ENCODE assay signal across 21 cellular contexts in the genomic region with DNA sequence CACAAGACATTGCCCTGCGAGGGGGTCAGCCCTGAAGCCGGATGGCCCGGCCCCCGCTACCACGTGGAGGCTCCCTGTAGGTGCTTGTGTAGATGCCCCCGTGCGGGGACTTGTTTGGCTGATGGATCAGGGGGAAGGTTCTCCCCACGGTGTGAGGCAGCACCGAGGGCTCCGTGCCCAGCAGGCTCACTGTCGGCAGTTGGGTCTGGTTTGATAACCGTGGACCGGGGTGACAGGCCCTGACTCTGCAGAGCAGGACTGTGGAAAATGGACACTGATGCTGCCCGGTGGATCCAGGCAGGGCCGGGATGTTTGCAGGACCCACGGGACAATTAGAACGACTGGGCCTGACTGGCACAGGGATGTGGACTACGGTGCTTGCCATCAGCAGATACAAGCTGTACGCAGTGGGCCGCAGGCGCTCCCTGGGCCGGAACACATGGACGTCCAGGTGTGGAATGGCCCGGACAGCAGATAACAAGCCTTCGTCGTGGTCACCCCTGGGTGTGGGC. TPM values are rescaled to one million over a fixed set of nuclear protein-coding genes. Genes with fewer than 3 reads are reported as not detected.
DNase-seq lines count a peak whose midpoint lies in the region; ATAC-seq and TF ChIP-seq lines count a peak whose summit lies in the region.
"Had no signal": no experiment of that assay in that cellular context is flagged by ENCODE, and none has a peak within 500 bp of the region (broad histone marks: within the 10 kb centered on the region; RNA-seq: fewer than 3 reads in every experiment).

No MANE protein-coding gene starts in this region.

- H3K36me3 ChIP-seq in heart left ventricle (no peaks in the 10 kb centered on the region), mucosa of stomach (ENCODE audit: control insufficient read depth, insufficient read depth, low read length) (no peaks in the 10 kb centered on the region), upper lobe of right lung (no peaks in the 10 kb centered on the region), transverse colon (no peaks in the 10 kb centered on the region)

- ATAC-seq in heart left ventricle (peak; percentile 33 to 42 (median 36)), upper lobe of right lung (peak; percentile 21), GM18498 (IDR thresholded peaks at IDR 0.05; ENCODE audit: unreplicated experiment) (no peak), GM21447 (IDR thresholded peaks at IDR 0.05; ENCODE audit: unreplicated experiment) (no peak)
- ATAC-seq: activated naive CD4-positive, alpha-beta T cell treated with anti-CD3 and anti-CD28 coated beads, Interleukin-2, amount 50 U/mL, for 72 hours had no signal

- TF ChIP-seq CTCF in heart left ventricle (IDR thresholded peaks at IDR 0.05) (no peak), upper lobe of right lung (IDR thresholded peaks at IDR 0.05) (no peak), transverse colon (IDR thresholded peaks at IDR 0.05) (no peak)

- H3K9me3 ChIP-seq in heart left ventricle (no peaks in the 10 kb centered on the region), mucosa of stomach (ENCODE audit: control insufficient read depth, low read length) (no peaks in the 10 kb centered on the region), upper lobe of right lung (no peaks in the 10 kb centered on the region), transverse colon (no peaks in the 10 kb centered on the region)
- H3K9me3 ChIP-seq: testis had no signal

- H3K27ac ChIP-seq in heart left ventricle (peak overlapping the region; percentile 62 to 97 (median 89)), upper lobe of right lung (peak overlapping the region; percentile 42), transverse colon (peak overlapping the region in 2 of 4 donors; percentile 18 to 50)
- H3K27ac ChIP-seq: RWPE1 had no signal

- DNase-seq in activated effector memory CD4-positive, alpha-beta T cell treated with anti-CD3 and anti-CD28 coated beads, Interleukin-2, amount 50 U/mL, for 16 hours = peak; percentile 57
- no peak for DNase-seq in activated effector memory CD4-positive, alpha-beta T cell treated with Interleukin-2 at 50 U/mL for 16 hours
- DNase-seq in heart left ventricle = peak in 4 of 5 donors; percentile 54 to 79 (median 72)
- peak; percentile 56 for DNase-seq in upper lobe of right lung
- no peak for DNase-seq in transverse colon
- DNase-seq: activated CD4-positive, alpha-beta T cell treated with anti-CD3 and anti-CD28 coated beads, Interleukin-2, amount 10 ng/mL, durations not matched to agents 7 days and 5 days; CD4-positive, CD25-positive, alpha-beta regulatory T cell; KBM-7; MV-4-11 had no signal

- in situ Hi-C loops in transverse colon (cut with MboI; ENCODE audit: low pct_ligation_motif_present in 1 of 4, low pct_unique_long_range_greater_than_20kb in 1 of 4, low sequenced_read_pairs in 3 of 4) = no loop called here

- 53 to 58% (median 54%) methylated on average over 25 to 26 of the region's 26 CpGs for WGBS in heart left ventricle, 4 donors
- 54 to 73% methylated on average over 9 to 26 of the region's 26 CpGs for WGBS in transverse colon (ENCODE audit: low coverage in 1 of 2), 2 donors

- peak overlapping the region in 2 of 12 donors; percentile 2 to 8 for H3K4me3 ChIP-seq in heart left ventricle
- H3K4me3 ChIP-seq in mucosa of stomach (ENCODE audit: low read length) = no peak overlapping the region
- H3K4me3 ChIP-seq in upper lobe of right lung = no peak overlapping the region
- no peak overlapping the region for H3K4me3 ChIP-seq in transverse colon
- H3K4me3 ChIP-seq: testis had no signal

- intact Hi-C loops in heart left ventricle (cut with DNase I) = loop anchor here in 4 of 10 donors (5.0 kb wide), 2 partner anchors 48 to 53 kb away; no protein-coding TSS in a partner anchor
- intact Hi-C loops in upper lobe of right lung (cut with DNase I) = no loop called here
- intact Hi-C loops in transverse colon (cut with DNase I; ENCODE audit: low total_unique reads) = no loop called here

- peak overlapping the region; percentile 47 for H3K9ac ChIP-seq in mucosa of stomach (ENCODE audit: low read length)

- H3K4me1 ChIP-seq in heart left ventricle (peaks cover 0 to 90% (median 37%) of the 10 kb centered on the region in 12 donors), mucosa of stomach (ENCODE audit: control insufficient read depth, insufficient read depth, low read length) (peaks cover 71% of the 10 kb centered on the region), upper lobe of right lung (peaks cover 2% of the 10 kb centered on the region), transverse colon (peaks cover 0 to 40% (median 34%) of the 10 kb centered on the region in 4 donors)

- no peak for TF ChIP-seq EP300 in transverse colon (IDR thresholded peaks at IDR 0.05; ENCODE audit: low read depth)

- H3K27me3 ChIP-seq in heart left ventricle (no peaks in the 10 kb centered on the region), mucosa of stomach (ENCODE audit: control insufficient read depth, insufficient read depth, low read length) (peaks cover 11% of the 10 kb centered on the region), upper lobe of right lung (no peaks in the 10 kb centered on the region), transverse colon (no peaks in the 10 kb centered on the region)
- H3K27me3 ChIP-seq: testis had no signal

- TF ChIP-seq POLR2A in heart left ventricle (IDR thresholded peaks at IDR 0.05) = no peak
- no peak for TF ChIP-seq POLR2A in transverse colon (IDR thresholded peaks at IDR 0.05)

RNA-seq across cellular contexts. Expression of a gene that starts 19.0 kb away (rescaled TPM):
- total RNA-seq in heart left ventricle (10 to 100 TPM; 18.6 to 42.4 (median 38.4) TPM), upper lobe of right lung (52.9 TPM), transverse colon (10 to 100 TPM in 3 of 4 donors, 1 to 10 TPM in 1; 5.6 to 46.8 (median 24.6) TPM)
- 10 to 100 TPM; 24.7 to 31.4 TPM for polyA plus RNA-seq in heart left ventricle
- total RNA-seq: A673, NCI-H460 had no signal

RNA-seq across cellular contexts. Expression of a gene that starts 19.5 kb away (rescaled TPM):
- total RNA-seq in heart left ventricle = not detected
- polyA plus RNA-seq in heart left ventricle = not detected
- total RNA-seq in upper lobe of right lung = not detected
- total RNA-seq in transverse colon = 1 to 10 TPM; 1.4 to 7.5 (median 4.3) TPM
- total RNA-seq: A673; activated naive CD4-positive, alpha-beta T cell treated with anti-CD3 and anti-CD28 coated beads, Interleukin-2, amount 50 U/mL, for 72 hours; epithelial cell of proximal tubule; frontal cortex; H4; lower leg skin; NCI-H460 had no signal
- polyA plus RNA-seq: CD4-positive, CD25-positive, alpha-beta regulatory T cell had no signal

Comparison
In these comparisons a context has a peak if more than half of its experiments do, and no peak if none do; other contexts are left out.
1. DNase-seq: peak in activated effector memory CD4-positive, alpha-beta T cell treated with anti-CD3 and anti-CD28 coated beads, Interleukin-2, amount 50 U/mL, for 16 hours (single experiment), heart left ventricle (4 of 5) and upper lobe of right lung (single experiment); none in activated effector memory CD4-positive, alpha-beta T cell treated with Interleukin-2 at 50 U/mL for 16 hours (single experiment) and transverse colon (single experiment).
2. ATAC-seq: peak in heart left ventricle (4 of 4) and upper lobe of right lung (single experiment); none in GM18498 (single experiment) and GM21447 (single experiment).